In the genomic region with DNA sequence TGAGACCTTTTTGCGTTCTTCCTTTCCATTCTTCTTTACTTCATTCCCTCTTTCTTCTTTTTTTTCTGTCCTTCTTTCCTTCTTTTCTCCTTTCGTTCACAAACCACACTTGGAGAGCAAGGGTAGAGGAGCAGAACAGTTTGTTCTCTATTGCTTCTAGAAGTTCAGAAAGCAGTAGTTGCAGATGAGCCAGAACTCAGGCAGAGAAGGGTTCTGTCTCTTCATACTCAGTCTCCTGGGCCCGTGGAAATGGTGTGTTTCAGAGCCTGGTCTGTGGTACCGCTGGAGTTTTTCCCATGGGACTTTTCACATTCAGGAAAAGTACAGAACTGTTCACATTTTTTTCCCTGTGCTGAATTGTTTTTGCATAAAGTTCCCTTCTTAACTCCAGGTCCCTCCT, we compare ENCODE assay signal across 16 cellular contexts.
DNase-seq lines count a peak whose midpoint lies in the region; ATAC-seq and TF ChIP-seq lines count a peak whose summit lies in the region.
"Had no signal": no experiment of that assay in that cellular context is flagged by ENCODE, and none has a peak within 500 bp of the region (broad histone marks: within the 10 kb centered on the region; RNA-seq: fewer than 3 reads in every experiment).

No MANE protein-coding gene starts in this region.

- H3K27ac Mint-ChIP-seq in Calu3 (ENCODE audit: unreplicated experiment) (no peak overlapping the region), WTC11 (no peak overlapping the region)
- H3K27ac Mint-ChIP-seq: CD8-positive, alpha-beta memory T cell; HFFc6 had no signal

- no peaks in the 10 kb centered on the region for H3K27me3 Mint-ChIP-seq in Calu3 (ENCODE audit: unreplicated experiment)
- H3K27me3 Mint-ChIP-seq in WTC11 (ENCODE audit: low read depth) = no peaks in the 10 kb centered on the region

- H3K4me1 Mint-ChIP-seq in Calu3 (ENCODE audit: low read depth, unreplicated experiment) = no peaks in the 10 kb centered on the region
- peaks cover 5% of the 10 kb centered on the region; the same call in 1 of the 2 replicates for H3K4me1 Mint-ChIP-seq in WTC11
- H3K4me1 Mint-ChIP-seq: CD8-positive, alpha-beta memory T cell had no signal

- no peak overlapping the region for H3K4me3 Mint-ChIP-seq in Calu3 (ENCODE audit: low read depth, unreplicated experiment)
- no peak overlapping the region for H3K4me3 Mint-ChIP-seq in WTC11
- H3K4me3 Mint-ChIP-seq: CD8-positive, alpha-beta memory T cell; HFFc6 had no signal

- H3K27ac ChIP-seq in testis = peak overlapping the region; percentile 21 to 50
- H3K27ac ChIP-seq: BLaER1 had no signal

- no peaks in the 10 kb centered on the region for H3K9me3 ChIP-seq in testis
- H3K9me3 ChIP-seq: Caco-2 had no signal

- CTCF ChIA-PET in Calu3 (lab: Charles Lee) (no interaction called here), WTC11 (lab: Charles Lee) (no interaction called here)

- TF ChIP-seq CTCF in testis (IDR thresholded peaks at IDR 0.05) (no peak), Calu3 (IDR thresholded peaks at IDR 0.05; ENCODE audit: unreplicated experiment) (no peak), WTC11 (IDR thresholded peaks at IDR 0.05) (no peak)

- H3K9me3 Mint-ChIP-seq in Calu3 (ENCODE audit: low read depth, unreplicated experiment) (no peaks in the 10 kb centered on the region), WTC11 (no peaks in the 10 kb centered on the region)

- no peak overlapping the region for H3K4me3 ChIP-seq in testis
- H3K4me3 ChIP-seq: BLaER1 had no signal

- intact Hi-C loops in Right ventricle myocardium superior (cut with DNase I) = no loop called here
- intact Hi-C loops in cardiac septum (cut with DNase I) = no loop called here
- intact Hi-C loops in left ventricle myocardium superior (cut with micrococcal nuclease) = no loop called here
- intact Hi-C loops in testis (cut with DNase I; ENCODE audit: low total_unique reads) = no loop called here
- intact Hi-C loops in Calu3 (cut with micrococcal nuclease; ENCODE audit: unreplicated experiment) = no loop called here

- no peaks in the 10 kb centered on the region for H3K4me1 ChIP-seq in testis
- H3K4me1 ChIP-seq: BLaER1, Caco-2 had no signal

- no peak for TF ChIP-seq POLR2A in testis (IDR thresholded peaks at IDR 0.05)

- POLR2A ChIA-PET in WTC11 (lab: Charles Lee) = no interaction called here

- no peaks in the 10 kb centered on the region for H3K27me3 ChIP-seq in testis
- H3K27me3 ChIP-seq: BLaER1 had no signal

- no peak for DNase-seq in Right ventricle myocardium superior
- DNase-seq in cardiac septum (ENCODE audit: low spot score) = no peak
- DNase-seq in left ventricle myocardium superior = no peak
- DNase-seq in testis = peak; percentile 45
- DNase-seq in Calu3 = no peak
- no peak for DNase-seq in WTC11 (ENCODE audit: low spot score)
- DNase-seq: 8988T; AML-193; Caco-2; CD8-positive, alpha-beta memory T cell; DMS53; GF-D8; HCEC 1CT; HFFc6 had no signal

- no peaks in the 10 kb centered on the region for H3K36me3 ChIP-seq in testis (ENCODE audit: low read depth, missing control alignments)

- no TSS peak for BruUV-seq in Calu3 (replicated peaks; lab: Mats Ljungman, UMichigan)

- WGBS in testis, 2 donors = 63 to 65% methylated on average over 4 of the region's 4 CpGs

- peak; percentile 15 for ATAC-seq in Right ventricle myocardium superior (ENCODE audit: poor library complexity)
- ATAC-seq in left ventricle myocardium superior = peak; percentile 57
- ATAC-seq in GM21526 (IDR thresholded peaks at IDR 0.05; ENCODE audit: low FRiP score, unreplicated experiment) = no peak
- no peak for ATAC-seq in WTC11

- H3K36me3 Mint-ChIP-seq in Calu3 (ENCODE audit: insufficient read depth, unreplicated experiment) = peaks cover 5% of the 10 kb centered on the region
- peaks cover 35% of the 10 kb centered on the region for H3K36me3 Mint-ChIP-seq in WTC11

TF ChIP-seq in WTC11, 78 proteins besides CTCF, POLR2A, EP300 and RAD21:
- TF ChIP-seq, protein P1, sequence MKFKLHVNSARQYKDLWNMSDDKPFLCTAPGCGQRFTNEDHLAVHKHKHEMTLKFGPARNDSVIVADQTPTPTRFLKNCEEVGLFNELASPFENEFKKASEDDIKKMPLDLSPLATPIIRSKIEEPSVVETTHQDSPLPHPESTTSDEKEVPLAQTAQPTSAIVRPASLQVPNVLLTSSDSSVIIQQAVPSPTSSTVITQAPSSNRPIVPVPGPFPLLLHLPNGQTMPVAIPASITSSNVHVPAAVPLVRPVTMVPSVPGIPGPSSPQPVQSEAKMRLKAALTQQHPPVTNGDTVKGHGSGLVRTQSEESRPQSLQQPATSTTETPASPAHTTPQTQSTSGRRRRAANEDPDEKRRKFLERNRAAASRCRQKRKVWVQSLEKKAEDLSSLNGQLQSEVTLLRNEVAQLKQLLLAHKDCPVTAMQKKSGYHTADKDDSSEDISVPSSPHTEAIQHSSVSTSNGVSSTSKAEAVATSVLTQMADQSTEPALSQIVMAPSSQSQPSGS (CRISPR knock-in tag; IDR thresholded peaks at IDR 0.05; ENCODE audit: borderline replicate concordance, low read depth) = no peak
- TF ChIP-seq, protein P2, sequence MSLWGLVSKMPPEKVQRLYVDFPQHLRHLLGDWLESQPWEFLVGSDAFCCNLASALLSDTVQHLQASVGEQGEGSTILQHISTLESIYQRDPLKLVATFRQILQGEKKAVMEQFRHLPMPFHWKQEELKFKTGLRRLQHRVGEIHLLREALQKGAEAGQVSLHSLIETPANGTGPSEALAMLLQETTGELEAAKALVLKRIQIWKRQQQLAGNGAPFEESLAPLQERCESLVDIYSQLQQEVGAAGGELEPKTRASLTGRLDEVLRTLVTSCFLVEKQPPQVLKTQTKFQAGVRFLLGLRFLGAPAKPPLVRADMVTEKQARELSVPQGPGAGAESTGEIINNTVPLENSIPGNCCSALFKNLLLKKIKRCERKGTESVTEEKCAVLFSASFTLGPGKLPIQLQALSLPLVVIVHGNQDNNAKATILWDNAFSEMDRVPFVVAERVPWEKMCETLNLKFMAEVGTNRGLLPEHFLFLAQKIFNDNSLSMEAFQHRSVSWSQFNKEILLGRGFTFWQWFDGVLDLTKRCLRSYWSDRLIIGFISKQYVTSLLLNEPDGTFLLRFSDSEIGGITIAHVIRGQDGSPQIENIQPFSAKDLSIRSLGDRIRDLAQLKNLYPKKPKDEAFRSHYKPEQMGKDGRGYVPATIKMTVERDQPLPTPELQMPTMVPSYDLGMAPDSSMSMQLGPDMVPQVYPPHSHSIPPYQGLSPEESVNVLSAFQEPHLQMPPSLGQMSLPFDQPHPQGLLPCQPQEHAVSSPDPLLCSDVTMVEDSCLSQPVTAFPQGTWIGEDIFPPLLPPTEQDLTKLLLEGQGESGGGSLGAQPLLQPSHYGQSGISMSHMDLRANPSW (CRISPR knock-in tag; conservative IDR thresholded peaks at IDR 0.05; ENCODE audit: low read depth) = no peak
- TF ChIP-seq RORB (CRISPR knock-in tag; IDR thresholded peaks at IDR 0.05) = no peak
- TF ChIP-seq, protein P3, sequence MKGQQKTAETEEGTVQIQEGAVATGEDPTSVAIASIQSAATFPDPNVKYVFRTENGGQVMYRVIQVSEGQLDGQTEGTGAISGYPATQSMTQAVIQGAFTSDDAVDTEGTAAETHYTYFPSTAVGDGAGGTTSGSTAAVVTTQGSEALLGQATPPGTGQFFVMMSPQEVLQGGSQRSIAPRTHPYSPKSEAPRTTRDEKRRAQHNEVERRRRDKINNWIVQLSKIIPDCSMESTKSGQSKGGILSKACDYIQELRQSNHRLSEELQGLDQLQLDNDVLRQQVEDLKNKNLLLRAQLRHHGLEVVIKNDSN (CRISPR knock-in tag; IDR thresholded peaks at IDR 0.05) = no peak
- no peak for TF ChIP-seq NR2C2 (CRISPR knock-in tag; IDR thresholded peaks at IDR 0.05)
- TF ChIP-seq, protein P4, sequence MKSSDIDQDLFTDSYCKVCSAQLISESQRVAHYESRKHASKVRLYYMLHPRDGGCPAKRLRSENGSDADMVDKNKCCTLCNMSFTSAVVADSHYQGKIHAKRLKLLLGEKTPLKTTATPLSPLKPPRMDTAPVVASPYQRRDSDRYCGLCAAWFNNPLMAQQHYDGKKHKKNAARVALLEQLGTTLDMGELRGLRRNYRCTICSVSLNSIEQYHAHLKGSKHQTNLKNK (CRISPR knock-in tag; IDR thresholded peaks at IDR 0.05) = no peak
- no peak for TF ChIP-seq SOX15 (CRISPR knock-in tag; IDR thresholded peaks at IDR 0.05)
- no peak for TF ChIP-seq PRRX2 (CRISPR knock-in tag; IDR thresholded peaks at IDR 0.05)
- TF ChIP-seq MYBL2 (CRISPR knock-in tag; IDR thresholded peaks at IDR 0.05) = no peak
- no peak for TF ChIP-seq NFE2L1 (CRISPR knock-in tag; IDR thresholded peaks at IDR 0.05)
- no peak for TF ChIP-seq RELA (CRISPR knock-in tag; IDR thresholded peaks at IDR 0.05; ENCODE audit: borderline replicate concordance)
- no peak for TF ChIP-seq SMAD4 (CRISPR knock-in tag; IDR thresholded peaks at IDR 0.05)
- TF ChIP-seq, protein P5, sequence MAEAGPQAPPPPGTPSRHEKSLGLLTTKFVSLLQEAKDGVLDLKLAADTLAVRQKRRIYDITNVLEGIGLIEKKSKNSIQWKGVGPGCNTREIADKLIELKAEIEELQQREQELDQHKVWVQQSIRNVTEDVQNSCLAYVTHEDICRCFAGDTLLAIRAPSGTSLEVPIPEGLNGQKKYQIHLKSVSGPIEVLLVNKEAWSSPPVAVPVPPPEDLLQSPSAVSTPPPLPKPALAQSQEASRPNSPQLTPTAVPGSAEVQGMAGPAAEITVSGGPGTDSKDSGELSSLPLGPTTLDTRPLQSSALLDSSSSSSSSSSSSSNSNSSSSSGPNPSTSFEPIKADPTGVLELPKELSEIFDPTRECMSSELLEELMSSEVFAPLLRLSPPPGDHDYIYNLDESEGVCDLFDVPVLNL (CRISPR knock-in tag; IDR thresholded peaks at IDR 0.05; ENCODE audit: borderline replicate concordance, low read depth) = no peak
- TF ChIP-seq, protein P6, sequence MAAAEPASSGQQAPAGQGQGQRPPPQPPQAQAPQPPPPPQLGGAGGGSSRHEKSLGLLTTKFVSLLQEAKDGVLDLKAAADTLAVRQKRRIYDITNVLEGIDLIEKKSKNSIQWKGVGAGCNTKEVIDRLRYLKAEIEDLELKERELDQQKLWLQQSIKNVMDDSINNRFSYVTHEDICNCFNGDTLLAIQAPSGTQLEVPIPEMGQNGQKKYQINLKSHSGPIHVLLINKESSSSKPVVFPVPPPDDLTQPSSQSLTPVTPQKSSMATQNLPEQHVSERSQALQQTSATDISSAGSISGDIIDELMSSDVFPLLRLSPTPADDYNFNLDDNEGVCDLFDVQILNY (CRISPR knock-in tag; IDR thresholded peaks at IDR 0.05) = no peak
- TF ChIP-seq ZNF232 (CRISPR knock-in tag; IDR thresholded peaks at IDR 0.05) = no peak

Comparison
In these comparisons a context has a peak if more than half of its experiments do, and no peak if none do; other contexts are left out.
1. ATAC-seq: peak in Right ventricle myocardium superior (single experiment) and left ventricle myocardium superior (single experiment); none in GM21526 (single experiment) and WTC11 (single experiment).